8 cellular contexts compared by ENCODE assay signal in the genomic region with DNA sequence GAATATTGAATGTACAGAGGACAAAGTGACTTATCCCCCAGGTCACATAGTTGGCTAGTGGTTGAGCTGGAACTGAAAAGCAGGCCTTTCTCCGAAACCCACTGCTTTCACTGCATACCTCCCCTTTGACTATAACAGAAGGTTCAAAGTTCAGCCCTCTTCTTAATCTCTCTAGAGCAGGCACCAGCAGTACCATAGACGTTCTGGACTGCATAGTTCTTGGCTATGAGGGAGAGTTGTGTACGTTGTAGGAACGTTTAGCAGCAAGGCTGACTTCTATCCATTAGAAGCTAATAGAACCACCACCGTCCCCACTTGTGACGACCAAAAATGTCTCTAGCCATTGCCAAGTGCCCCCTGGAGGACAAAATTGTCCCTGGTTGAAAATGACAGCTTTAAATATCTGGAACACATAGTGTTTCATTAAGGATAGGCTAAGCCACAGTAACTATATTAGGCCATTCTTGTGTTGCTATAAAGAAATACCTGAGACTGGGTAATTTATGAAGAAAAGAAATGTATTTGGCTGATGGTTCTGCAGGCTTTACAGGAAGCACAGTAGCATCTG.
A peak's percentile ranks its signal among the peaks of the same experiment; 100 is the strongest.
DNase-seq lines count a peak whose midpoint lies in the region; ATAC-seq, FAIRE-seq and TF ChIP-seq lines count a peak whose summit lies in the region.

No MANE protein-coding gene starts in this region.

- H3K4me3 ChIP-seq in A549 (no peak overlapping the region), GM06990 (replicated peaks; ENCODE audit: low read depth, low read length) (no peak overlapping the region), gastrocnemius medialis (no peak overlapping the region)

- peaks cover 3% of the 10 kb centered on the region for H3K9me3 Mint-ChIP-seq in glutamatergic neuron (ENCODE audit: unreplicated experiment)

- in situ Hi-C loops in gastrocnemius medialis (cut with MboI; ENCODE audit: low sequenced_read_pairs in 4 of 4) = no loop called here

- no peaks in the 10 kb centered on the region for H3K27me3 Mint-ChIP-seq in glutamatergic neuron (ENCODE audit: unreplicated experiment)

- H3K36me3 ChIP-seq in GM06990 (ENCODE audit: control insufficient read depth, insufficient read depth, low read length) (no peaks in the 10 kb centered on the region), gastrocnemius medialis (no peaks in the 10 kb centered on the region)

- TF ChIP-seq EP300 in A549 (IDR thresholded peaks at IDR 0.05) = no peak

- TF ChIP-seq POLR2A in A549 (IDR thresholded peaks at IDR 0.05; ENCODE audit: low read length) (no peak), gastrocnemius medialis (IDR thresholded peaks at IDR 0.05) (no peak)

- no peak for FAIRE-seq in A549 (lab: Jason Lieb, UNC)

- H3K27me3 ChIP-seq in GM06990 (replicated peaks; ENCODE audit: control insufficient read depth, insufficient read depth, low read length) (no peaks in the 10 kb centered on the region), gastrocnemius medialis (no peaks in the 10 kb centered on the region)

- H3K27ac ChIP-seq in A549 = no peak overlapping the region
- no peak overlapping the region for H3K27ac ChIP-seq in gastrocnemius medialis

- no peak overlapping the region for H3K27ac Mint-ChIP-seq in glutamatergic neuron (ENCODE audit: unreplicated experiment)

- H3K36me3 Mint-ChIP-seq in glutamatergic neuron (ENCODE audit: unreplicated experiment) = no peaks in the 10 kb centered on the region

- WGBS in A549 (ENCODE audit: missing lambda C conversion rate) = 21% methylated on average over 6 of the region's 6 CpGs

- no peak overlapping the region for H3K4me2 ChIP-seq in A549

- intact Hi-C loops in gastrocnemius medialis (cut with DNase I; ENCODE audit: low total_unique reads) = no loop called here

- no peaks in the 10 kb centered on the region for H3K4me1 ChIP-seq in A549
- H3K4me1 ChIP-seq in gastrocnemius medialis = peaks cover 0 to 12% of the 10 kb centered on the region in 2 donors

- DNase-seq in A549 (ENCODE audit: low read depth in 1 of 2, low spot score in 1 of 2) = peak in 1 of 2 experiments; percentile 5
- no peak for DNase-seq in GM06990 (ENCODE audit: extremely low read depth, insufficient read length)
- peak; percentile 49 for DNase-seq in RPMI8226
- peak; percentile 27 for DNase-seq in glutamatergic neuron
- no peak for DNase-seq in gastrocnemius medialis
- DNase-seq in SKM-1 (lab: John Stamatoyannopoulos, UW; ENCODE audit: unreplicated experiment) = no peak
- DNase-seq in effector CD8-positive, alpha-beta T cell (lab: John Stamatoyannopoulos, UW) = no peak

- no peak for TF ChIP-seq CTCF in A549 (IDR thresholded peaks at IDR 0.05)
- peak; percentile 56 for TF ChIP-seq CTCF in GM06990 (IDR thresholded peaks at IDR 0.05; ENCODE audit: insufficient read depth, low read length, poor library complexity, severe bottlenecking)
- TF ChIP-seq CTCF in glutamatergic neuron (IDR thresholded peaks at IDR 0.05; ENCODE audit: partially characterized antibody, unreplicated experiment) = peak; percentile 50
- peak in 2 of 5 experiments; percentile 21 to 25 for TF ChIP-seq CTCF in gastrocnemius medialis (IDR thresholded peaks at IDR 0.05 in 4 of 5, conservative IDR thresholded peaks at IDR 0.05 in 1 of 5)

- no peaks in the 10 kb centered on the region for H3K4me1 Mint-ChIP-seq in glutamatergic neuron (ENCODE audit: low read depth, unreplicated experiment)

- CTCF ChIA-PET in A549 (lab: Yijun Ruan, JAX) = interaction anchor here (0.6 to 1.1 kb wide), 2 partner anchors 8 to 147 kb away, joined by 3 read pairs; no protein-coding TSS in a partner anchor

- TF ChIP-seq RAD21 in A549 (conservative IDR thresholded peaks at IDR 0.05 in 1 of 2, IDR thresholded peaks at IDR 0.05 in 1 of 2) = peak in 1 of 2 experiments; percentile 29; a peak in 1 of 5 replicates

- ATAC-seq in A549 (0 out of 6 replicates have a peak, but pooled peaks of 1 of the 2 experiments have one; percentile 30), HG03045 (IDR thresholded peaks at IDR 0.05; ENCODE audit: unreplicated experiment) (no peak), gastrocnemius medialis (no peak)

- H3K4me3 Mint-ChIP-seq in glutamatergic neuron (ENCODE audit: unreplicated experiment) = no peak overlapping the region

- H3K9me3 ChIP-seq in A549 (no peaks in the 10 kb centered on the region), gastrocnemius medialis (no peaks in the 10 kb centered on the region)

- POLR2A ChIA-PET in A549 (lab: Yijun Ruan, JAX) = no interaction called here

TF ChIP-seq in A549, 52 proteins besides CTCF, POLR2A, EP300 and RAD21:
- TF ChIP-seq SMC3 (IDR thresholded peaks at IDR 0.05) (0 out of 3 replicates have a peak, but pooled peaks have one; percentile 23), EHF (CRISPR knock-in tag; IDR thresholded peaks at IDR 0.05) (no peak)

Comparison
In these comparisons a context has a peak if more than half of its experiments do, and no peak if none do; other contexts are left out.
1. DNase-seq: peak in RPMI8226 (single experiment) and glutamatergic neuron (single experiment); none in GM06990 (single experiment), gastrocnemius medialis (0 of 2), SKM-1 (single experiment) and effector CD8-positive, alpha-beta T cell (single experiment).